In the genomic region with DNA sequence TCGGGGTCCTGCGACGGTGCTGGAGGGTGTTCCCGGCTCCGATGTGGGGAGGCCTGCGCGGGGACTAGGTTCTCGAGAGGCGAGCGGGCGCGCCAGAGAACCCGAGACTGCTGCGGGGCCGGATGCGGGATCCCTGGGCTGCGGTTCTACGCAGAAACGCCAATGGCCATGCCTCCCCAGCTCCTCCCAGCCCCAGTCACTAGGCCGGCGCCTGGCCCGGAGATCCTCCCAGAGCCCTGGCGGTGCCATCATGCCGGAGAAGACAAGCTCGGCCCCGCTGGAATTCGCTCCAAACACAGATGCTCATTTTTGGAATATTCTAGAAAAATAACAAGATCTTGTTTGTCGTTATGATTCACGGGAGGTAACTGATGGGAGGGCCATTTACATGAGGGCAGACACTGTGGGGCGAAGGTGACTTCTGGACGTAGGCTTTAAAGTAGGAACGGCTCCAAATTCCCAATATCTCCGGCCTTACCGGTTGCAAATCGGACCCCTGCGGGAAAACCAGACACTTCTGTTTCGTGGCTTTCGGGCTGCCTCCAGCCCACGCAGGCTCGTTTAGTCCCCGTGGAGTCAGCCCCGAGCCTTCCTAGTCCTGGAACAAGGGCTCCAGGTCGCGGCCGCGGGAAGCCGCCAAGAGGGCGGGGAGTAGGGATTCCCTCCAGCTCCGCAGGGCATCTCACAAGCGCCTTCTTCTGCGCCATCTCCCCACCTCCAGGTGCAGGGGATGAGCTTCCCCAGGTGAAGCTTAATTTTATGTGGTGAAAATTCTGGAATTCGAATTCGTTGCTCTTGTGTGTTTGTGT, we compare ENCODE assay signal across 11 cellular contexts.
A peak's percentile ranks its signal among the peaks of the same experiment; 100 is the strongest.
DNase-seq lines count a peak whose midpoint lies in the region; ATAC-seq and TF ChIP-seq lines count a peak whose summit lies in the region.
"Had no signal": no experiment of that assay in that cellular context is flagged by ENCODE, and none has a peak within 500 bp of the region (broad histone marks: within the 10 kb centered on the region; RNA-seq: fewer than 3 reads in every experiment).

No MANE protein-coding gene starts in this region.

- no peaks in the 10 kb centered on the region for H3K9me3 ChIP-seq in ascending aorta
- H3K9me3 ChIP-seq in stomach smooth muscle (ENCODE audit: control insufficient read depth in 2 of 2, low read length in 2 of 2), result no peaks in the 10 kb centered on the region

- no peak overlapping the region for H3K27ac Mint-ChIP-seq in activated CD8-positive, alpha-beta memory T cell treated with anti-CD3 and anti-CD28 coated beads, Interleukin-2, amount 10 ng/mL, durations not matched to agents 7 days and 5 days
- peak overlapping the region; percentile 79 for H3K27ac Mint-ChIP-seq in memory B cell
- H3K27ac Mint-ChIP-seq: nephron progenitor cell had no signal

- intact Hi-C loops in ascending aorta (cut with DNase I), result no loop called here

- peaks cover 0 to 16% of the 10 kb centered on the region in 2 donors for H3K4me1 ChIP-seq in ascending aorta
- H3K4me1 ChIP-seq in stomach smooth muscle (ENCODE audit: control insufficient read depth, insufficient read depth, low read length), result peaks cover 27% of the 10 kb centered on the region

- H3K27me3 ChIP-seq in ascending aorta, result peaks cover 23% of the 10 kb centered on the region
- peaks cover 87 to 96% of the 10 kb centered on the region in 2 donors for H3K27me3 ChIP-seq in stomach smooth muscle (ENCODE audit: control insufficient read depth in 1 of 2, insufficient read depth in 2 of 2, low read length in 2 of 2)

- H3K36me3 ChIP-seq in ascending aorta (no peaks in the 10 kb centered on the region), stomach smooth muscle (ENCODE audit: control insufficient read depth in 2 of 2, insufficient read depth in 2 of 2, low read length in 2 of 2) (no peaks in the 10 kb centered on the region)

- TF ChIP-seq CTCF in ascending aorta (IDR thresholded peaks at IDR 0.05), result no peak

- peak overlapping the region; percentile 71 for H3K4me3 Mint-ChIP-seq in activated CD8-positive, alpha-beta memory T cell treated with anti-CD3 and anti-CD28 coated beads, Interleukin-2, amount 10 ng/mL, durations not matched to agents 7 days and 5 days
- H3K4me3 Mint-ChIP-seq in memory B cell, result peak overlapping the region; percentile 82
- H3K4me3 Mint-ChIP-seq: nephron progenitor cell had no signal

- no peak overlapping the region for H3K9ac ChIP-seq in stomach smooth muscle (ENCODE audit: low read length in 2 of 2)

- no peak for ATAC-seq in activated CD8-positive, alpha-beta memory T cell treated with anti-CD3 and anti-CD28 coated beads, Interleukin-2, amount 10 ng/mL, durations not matched to agents 7 days and 5 days
- ATAC-seq in memory B cell (ENCODE audit: low read depth), result no peak
- no peak for ATAC-seq in HG02885 (IDR thresholded peaks at IDR 0.05; ENCODE audit: poor library complexity, unreplicated experiment)
- no peak for ATAC-seq in GM21526 (IDR thresholded peaks at IDR 0.05; ENCODE audit: low FRiP score, unreplicated experiment)

- no peaks in the 10 kb centered on the region for H3K36me3 Mint-ChIP-seq in activated CD8-positive, alpha-beta memory T cell treated with anti-CD3 and anti-CD28 coated beads, Interleukin-2, amount 10 ng/mL, durations not matched to agents 7 days and 5 days
- H3K36me3 Mint-ChIP-seq in memory B cell, result no peaks in the 10 kb centered on the region

- CTCF ChIA-PET in activated CD8-positive, alpha-beta memory T cell treated with anti-CD3 and anti-CD28 coated beads, Interleukin-2, amount 10 ng/mL, durations not matched to agents 7 days and 5 days (lab: Charles Lee), result interaction anchor here (0.9 to 2.0 kb wide), 8 partner anchors 10 to 45 kb away, joined by 3 to 16 read pairs (median 4); no protein-coding TSS in a partner anchor

- H3K4me3 ChIP-seq in ascending aorta (peak overlapping the region; percentile 28 to 47), stomach smooth muscle (ENCODE audit: low read length in 2 of 2) (peak overlapping the region; percentile 67 to 69)

- no peaks in the 10 kb centered on the region for H3K9me3 Mint-ChIP-seq in activated CD8-positive, alpha-beta memory T cell treated with anti-CD3 and anti-CD28 coated beads, Interleukin-2, amount 10 ng/mL, durations not matched to agents 7 days and 5 days (ENCODE audit: low read depth)
- H3K9me3 Mint-ChIP-seq in memory B cell, result no peaks in the 10 kb centered on the region
- H3K9me3 Mint-ChIP-seq: nephron progenitor cell had no signal

- H3K27ac ChIP-seq in ascending aorta (no peak overlapping the region), stomach smooth muscle (ENCODE audit: low read length) (no peak overlapping the region)

- no peak for DNase-seq in activated CD8-positive, alpha-beta memory T cell treated with anti-CD3 and anti-CD28 coated beads, Interleukin-2, amount 10 ng/mL, durations not matched to agents 7 days and 5 days
- DNase-seq in activated CD8-positive, alpha-beta memory T cell treated with anti-CD3 and anti-CD28 coated beads, Interleukin-2, amount 50 U/mL, for 4 hours, result no peak
- DNase-seq in ascending aorta (ENCODE audit: low spot score in 2 of 2) (no peak), memory B cell (ENCODE audit: low spot score in 2 of 2) (peak in 1 of 2 donors; percentile 19), DMS153 treated with DMSO at 0.1 percent for 48 hours (lab: John Stamatoyannopoulos, UW; ENCODE audit: unreplicated experiment) (no peak)
- DNase-seq: ACHN, aorta, nephron progenitor cell had no signal

- peaks cover 40% of the 10 kb centered on the region for H3K4me1 Mint-ChIP-seq in activated CD8-positive, alpha-beta memory T cell treated with anti-CD3 and anti-CD28 coated beads, Interleukin-2, amount 10 ng/mL, durations not matched to agents 7 days and 5 days
- H3K4me1 Mint-ChIP-seq in memory B cell, result peaks cover 14% of the 10 kb centered on the region

- H3K27me3 Mint-ChIP-seq in activated CD8-positive, alpha-beta memory T cell treated with anti-CD3 and anti-CD28 coated beads, Interleukin-2, amount 10 ng/mL, durations not matched to agents 7 days and 5 days, result peaks cover 99% of the 10 kb centered on the region
- H3K27me3 Mint-ChIP-seq in memory B cell, result peaks cover 38% of the 10 kb centered on the region
